In the genomic region with DNA sequence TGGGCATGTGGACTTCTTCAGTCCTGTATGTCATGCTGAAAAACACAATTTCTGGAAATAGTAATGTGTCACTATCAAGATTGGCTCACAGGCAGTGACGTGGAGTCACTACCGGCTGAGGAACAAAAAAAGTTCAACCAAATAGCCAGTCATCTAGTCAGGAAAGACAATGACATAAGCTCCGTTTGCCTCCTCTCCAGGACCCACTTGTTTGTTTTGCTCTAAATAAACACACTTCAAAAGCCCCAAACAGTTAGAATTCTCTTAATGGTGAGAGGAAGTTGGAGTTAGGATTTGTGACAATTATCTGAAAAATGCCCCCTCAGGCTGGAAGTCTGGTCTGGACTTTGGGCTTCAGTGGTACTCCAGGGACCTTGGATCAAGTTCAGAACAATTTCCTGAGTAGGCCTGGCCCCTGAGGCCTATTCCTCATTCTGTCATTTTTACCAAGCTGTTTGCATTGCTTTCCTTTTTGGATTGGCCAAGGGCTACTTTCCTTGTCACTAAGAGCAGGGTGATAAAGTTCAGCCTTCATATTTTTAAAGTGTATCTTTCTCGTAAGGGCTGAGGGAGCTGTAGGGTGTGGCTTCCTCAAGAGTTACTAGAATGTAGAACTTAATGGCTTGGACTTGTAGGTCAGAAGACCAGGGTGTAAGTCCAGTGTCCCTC, we compare ENCODE assay signal across 1 cellular context.
TF ChIP-seq lines count a peak whose summit lies in the region.

No MANE protein-coding gene starts in this region.

TF ChIP-seq in A549, 52 proteins besides CTCF, POLR2A, EP300 and RAD21 (continued from another document):
- TF ChIP-seq FOSL2 (IDR thresholded peaks at IDR 0.05) = 0 out of 2 replicates have a peak, but pooled peaks have one; percentile 34
- TF ChIP-seq FOSL2 (CRISPR knock-in tag; IDR thresholded peaks at IDR 0.05) = peak; percentile 80
- no peak; the same call in 1 of the 2 replicates for TF ChIP-seq EHF (CRISPR knock-in tag; IDR thresholded peaks at IDR 0.05)
- TF ChIP-seq CEBPB (IDR thresholded peaks at IDR 0.05) = peak; percentile 13 to 25; a peak in 2 of 4 replicates
- no peak for TF ChIP-seq NR3C1 (IDR thresholded peaks at IDR 0.05)
- TF ChIP-seq BHLHE40 (IDR thresholded peaks at IDR 0.05; ENCODE audit: low read depth, low read length) = no peak
- TF ChIP-seq RCOR1 (IDR thresholded peaks at IDR 0.05; ENCODE audit: low read depth, low read length) = no peak
- no peak for TF ChIP-seq RFX5 (IDR thresholded peaks at IDR 0.05)
- TF ChIP-seq PHF8 (IDR thresholded peaks at IDR 0.05; ENCODE audit: borderline replicate concordance, low read depth) = no peak
- no peak for TF ChIP-seq FOXS1 (CRISPR knock-in tag; IDR thresholded peaks at IDR 0.05)
- no peak for TF ChIP-seq FOSB (CRISPR knock-in tag; IDR thresholded peaks at IDR 0.05)
- no peak for TF ChIP-seq CBX8 (IDR thresholded peaks at IDR 0.05)
- no peak for TF ChIP-seq TFCP2L1 (CRISPR knock-in tag; IDR thresholded peaks at IDR 0.05)
- peak; percentile 35; the same call in 2 of the 3 replicates for TF ChIP-seq SMC3 (IDR thresholded peaks at IDR 0.05)
- TF ChIP-seq, protein P1, sequence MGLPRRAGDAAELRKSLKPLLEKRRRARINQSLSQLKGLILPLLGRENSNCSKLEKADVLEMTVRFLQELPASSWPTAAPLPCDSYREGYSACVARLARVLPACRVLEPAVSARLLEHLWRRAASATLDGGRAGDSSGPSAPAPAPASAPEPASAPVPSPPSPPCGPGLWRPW (IDR thresholded peaks at IDR 0.05) = no peak
- TF ChIP-seq JUNB (IDR thresholded peaks at IDR 0.05) = peak; percentile 87
- no peak for TF ChIP-seq POLR2AphosphoS2 (conservative IDR thresholded peaks at IDR 0.05; ENCODE audit: low read length)
